10 cellular contexts compared by ENCODE assay signal in the genomic region with DNA sequence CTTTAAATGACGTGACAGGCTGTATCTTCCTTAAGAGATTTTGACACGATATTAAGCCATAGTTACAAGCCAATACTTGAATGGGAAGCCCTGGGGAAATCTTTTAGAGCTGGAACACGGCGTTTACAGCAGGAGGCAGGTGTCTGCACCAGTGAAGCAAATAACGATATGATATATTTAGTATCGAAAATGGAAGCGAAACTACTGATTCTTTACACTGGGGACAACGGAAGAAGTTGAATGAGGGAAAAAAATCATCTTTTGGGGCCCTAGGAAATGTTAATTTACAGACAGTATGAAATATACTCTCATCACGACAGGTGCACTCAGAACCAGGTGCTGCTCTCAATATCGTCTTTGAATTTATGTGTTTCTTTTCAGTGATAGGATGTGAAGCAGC.
DNase-seq lines count a peak whose midpoint lies in the region; ATAC-seq and TF ChIP-seq lines count a peak whose summit lies in the region.
"Had no signal": no experiment of that assay in that cellular context is flagged by ENCODE, and none has a peak within 500 bp of the region (broad histone marks: within the 10 kb centered on the region; RNA-seq: fewer than 3 reads in every experiment).

No MANE protein-coding gene starts in this region.

- no peaks in the 10 kb centered on the region for H3K4me1 ChIP-seq in prostate gland (replicated peaks)
- H3K4me1 ChIP-seq: sigmoid colon had no signal

- no peaks in the 10 kb centered on the region for H3K27me3 ChIP-seq in prostate gland (replicated peaks; ENCODE audit: insufficient read depth)
- H3K27me3 ChIP-seq: sigmoid colon had no signal

- no peak for TF ChIP-seq POLR2A in prostate gland (IDR thresholded peaks at IDR 0.05)

- H3K4me3 ChIP-seq in prostate gland, result no peak overlapping the region
- H3K4me3 ChIP-seq: sigmoid colon had no signal

- TF ChIP-seq CTCF in GM10266 (IDR thresholded peaks at IDR 0.05; ENCODE audit: control insufficient read depth, insufficient read depth, low read depth, missing control alignments) (no peak), prostate gland (IDR thresholded peaks at IDR 0.05) (no peak)

- H3K27ac ChIP-seq in prostate gland, result no peak overlapping the region
- H3K27ac ChIP-seq: sigmoid colon had no signal

- intact Hi-C loops in prostate gland (cut with DNase I), result no loop called here

- H3K9me3 ChIP-seq in prostate gland, result no peaks in the 10 kb centered on the region
- H3K9me3 ChIP-seq: sigmoid colon had no signal

- 49% methylated on average over 10 of the region's 10 CpGs for WGBS in prostate gland

- H3K36me3 ChIP-seq in prostate gland, result no peaks in the 10 kb centered on the region
- H3K36me3 ChIP-seq: sigmoid colon had no signal

- ATAC-seq in GM21367 (IDR thresholded peaks at IDR 0.05; ENCODE audit: unreplicated experiment) (peak; percentile 89), HG03280 (IDR thresholded peaks at IDR 0.05; ENCODE audit: unreplicated experiment) (peak; percentile 55)
- no peak for ATAC-seq in stimulated activated naive CD8-positive, alpha-beta T cell treated with anti-CD3 and anti-CD28 coated beads, Interleukin-15, Interleukin-2, amounts not matched to agents 100 U/mL and 50 U/mL, for 24 hours

- DNase-seq in GM10266 (ENCODE audit: extremely low spot score) (peak; percentile 15), NCI-H345 (lab: John Stamatoyannopoulos, UW) (peak; percentile 41), hypothalamus (lab: John Stamatoyannopoulos, UW) (no peak), prostate gland (ENCODE audit: low spot score) (no peak), HPDE6-E6E7 (ENCODE audit: extremely low spot score) (no peak)
- no peak for DNase-seq in stimulated activated naive CD8-positive, alpha-beta T cell treated with anti-CD3 and anti-CD28 coated beads, Interleukin-15, Interleukin-2, amounts not matched to agents 100 U/mL and 50 U/mL, for 24 hours
- DNase-seq: Calu3, sigmoid colon had no signal

Comparison
In these comparisons a context has a peak if more than half of its experiments do, and no peak if none do; other contexts are left out.
1. DNase-seq: peak in GM10266 (single experiment) and NCI-H345 (single experiment); none in hypothalamus (0 of 51), prostate gland (single experiment), HPDE6-E6E7 (single experiment) and stimulated activated naive CD8-positive, alpha-beta T cell treated with anti-CD3 and anti-CD28 coated beads, Interleukin-15, Interleukin-2, amounts not matched to agents 100 U/mL and 50 U/mL, for 24 hours (single experiment).